In genomic region chr22:24965822-24966626, GRCh38 we compare ENCODE assay signal across 11 cellular contexts. TPM values are rescaled to one million over a fixed set of nuclear protein-coding genes. Genes with fewer than 3 reads are reported as not detected.
A peak's percentile ranks its signal among the peaks of the same experiment; 100 is the strongest.
DNase-seq lines count a peak whose midpoint lies in the region; ATAC-seq and TF ChIP-seq lines count a peak whose summit lies in the region.
"Had no signal": no experiment of that assay in that cellular context is flagged by ENCODE, and none has a peak within 500 bp of the region (broad histone marks: within the 10 kb centered on the region; RNA-seq: fewer than 3 reads in every experiment).

No MANE protein-coding gene starts in this region.

- TF ChIP-seq CTCF in HCT116 (IDR thresholded peaks at IDR 0.05 in 2 of 3, conservative IDR thresholded peaks at IDR 0.05 in 1 of 3; ENCODE audit: borderline replicate concordance in 1 of 3, insufficient read depth in 1 of 3, low read depth in 2 of 3, low read length in 2 of 3), result no peak
- no peak for TF ChIP-seq CTCF in WTC11 (IDR thresholded peaks at IDR 0.05)

- H3K9me2 ChIP-seq in HCT116 (ENCODE audit: insufficient read depth), result no peaks in the 10 kb centered on the region

- ATAC-seq in HCT116 (peak; percentile 56), WTC11 (no peak), sciatic nerve (peak; percentile 87), GM19455 (IDR thresholded peaks at IDR 0.05; ENCODE audit: unreplicated experiment) (no peak)
- no peak for ATAC-seq in stimulated activated memory B cell treated with anti-CD40 and anti-IgM and Interleukin-4, amounts not matched to agents 10 μg/mL and 1 μg/mL and 100 μg/mL, for 72 hours

- peak overlapping the region; percentile 37 for H3K9ac ChIP-seq in HCT116 (ENCODE audit: low read length)
- peak overlapping the region; percentile 49 for H3K9ac ChIP-seq in iPS-15b (ENCODE audit: low read depth, low read length)

- H3K9me3 Mint-ChIP-seq in WTC11, result no peaks in the 10 kb centered on the region
- no peaks in the 10 kb centered on the region for H3K9me3 Mint-ChIP-seq in stimulated activated memory B cell treated with anti-CD40 and anti-IgM and Interleukin-4, amounts not matched to agents 10 μg/mL and 1 μg/mL and 100 μg/mL, for 72 hours
- H3K9me3 Mint-ChIP-seq: brain had no signal

- H2AFZ ChIP-seq in HCT116 (ENCODE audit: low read depth, low read length, poor library complexity, severe bottlenecking), result no peak overlapping the region

- POLR2A ChIA-PET in HCT116 (lab: Charles Lee) (no interaction called here), WTC11 (lab: Charles Lee) (no interaction called here)

- H3K27ac Mint-ChIP-seq in WTC11, result peak overlapping the region; percentile 82
- H3K27ac Mint-ChIP-seq in stimulated activated memory B cell treated with anti-CD40 and anti-IgM and Interleukin-4, amounts not matched to agents 10 μg/mL and 1 μg/mL and 100 μg/mL, for 72 hours, result no peak overlapping the region
- H3K27ac Mint-ChIP-seq: CD14-positive monocyte had no signal

- H3K4me3 ChIP-seq in HCT116 (replicated peaks in 1 of 2; ENCODE audit: low read depth in 1 of 2, low read length in 2 of 2) (peak overlapping the region in 1 of 2 experiments; percentile 22; a peak in 2 of 4 replicates), iPS-15b (ENCODE audit: low read depth, low read length) (no peak overlapping the region)

- H4K20me1 ChIP-seq in HCT116 (ENCODE audit: insufficient read depth), result no peaks in the 10 kb centered on the region

- CTCF ChIA-PET in HCT116 (lab: Charles Lee), result interaction anchor here (0.8 to 1.5 kb wide), 3 partner anchors 15 to 83 kb away, joined by 3 to 4 read pairs (median 3); no protein-coding TSS in a partner anchor
- CTCF ChIA-PET in WTC11 (lab: Charles Lee), result interaction anchor here (0.8 to 1.7 kb wide), 3 partner anchors 14 to 62 kb away, joined by 3 to 7 read pairs (median 3); no protein-coding TSS in a partner anchor

- H3K4me1 Mint-ChIP-seq in WTC11, result peaks cover 47% of the 10 kb centered on the region
- H3K4me1 Mint-ChIP-seq in stimulated activated memory B cell treated with anti-CD40 and anti-IgM and Interleukin-4, amounts not matched to agents 10 μg/mL and 1 μg/mL and 100 μg/mL, for 72 hours, result no peaks in the 10 kb centered on the region
- H3K4me1 Mint-ChIP-seq: CD14-positive monocyte had no signal

- no peak overlapping the region for H3K4me3 Mint-ChIP-seq in WTC11
- H3K4me3 Mint-ChIP-seq in stimulated activated memory B cell treated with anti-CD40 and anti-IgM and Interleukin-4, amounts not matched to agents 10 μg/mL and 1 μg/mL and 100 μg/mL, for 72 hours, result no peak overlapping the region
- H3K4me3 Mint-ChIP-seq: brain, CD14-positive monocyte had no signal

- TF ChIP-seq POLR2A in HCT116 (IDR thresholded peaks at IDR 0.05; ENCODE audit: borderline replicate concordance, extremely low read depth, insufficient read depth, insufficient read length), result no peak

- H3K27me3 ChIP-seq in HCT116 (ENCODE audit: insufficient read depth, low read length) (no peaks in the 10 kb centered on the region), iPS-15b (ENCODE audit: control insufficient read depth, insufficient read depth, low read length) (no peaks in the 10 kb centered on the region)

- H3K36me3 ChIP-seq in HCT116 (ENCODE audit: control insufficient read depth in 1 of 2, insufficient read depth in 2 of 2, low read length in 2 of 2) (peaks cover 0 to 5% of the 10 kb centered on the region in 2 experiments; a peak in 1 of 4 replicates), iPS-15b (ENCODE audit: control insufficient read depth, insufficient read depth, low read length) (no peaks in the 10 kb centered on the region)

- RAD21 ChIA-PET in HCT116 (lab: Charles Lee; ENCODE audit: low non-redundant PET in 1 of 2, low total read pairs in 2 of 2, uncharacterized antibody in 2 of 2, unreplicated experiment in 2 of 2), result no interaction called here

- H3K9me3 ChIP-seq in HCT116 (ENCODE audit: control insufficient read depth in 1 of 2, insufficient read depth in 1 of 2, low read depth in 1 of 2, low read length in 2 of 2) (no peaks in the 10 kb centered on the region), iPS-15b (ENCODE audit: control insufficient read depth, insufficient read depth, low read length) (no peaks in the 10 kb centered on the region)

- DNase-seq in HCT116 (ENCODE audit: low read depth, low spot score) (no peak), WTC11 (ENCODE audit: low spot score) (no peak), sciatic nerve (ENCODE audit: low spot score) (no peak), DMS79 treated with DMSO at 0.1 percent for 48 hours (lab: John Stamatoyannopoulos, UW) (no peak)
- DNase-seq in activated CD4-positive, alpha-beta T cell treated with anti-CD3 and anti-CD28 coated beads for 4 hours, result no peak

- no TSS peak for BruUV-seq in HCT116 (replicated peaks; lab: Mats Ljungman, UMichigan)

- H3K27ac ChIP-seq in HCT116 (ENCODE audit: low read depth, low read length), result peak overlapping the region; percentile 77

- TF ChIP-seq RAD21 in HCT116 (IDR thresholded peaks at IDR 0.05; ENCODE audit: low read depth), result no peak

- peak overlapping the region; percentile 83 for H3K4me2 ChIP-seq in HCT116 (ENCODE audit: low read length)

- H3K79me2 ChIP-seq in HCT116 (ENCODE audit: insufficient read depth, low read length), result peaks cover 86% of the 10 kb centered on the region

- intact Hi-C loops in HCT116 (cut with micrococcal nuclease) (no loop called here), sciatic nerve (cut with DNase I) (no loop called here)

- peaks cover 64 to 84% of the 10 kb centered on the region in 2 experiments for H3K4me1 ChIP-seq in HCT116 (ENCODE audit: control insufficient read depth in 1 of 2, insufficient read depth in 2 of 2, low read length in 2 of 2)
- peaks cover 2% of the 10 kb centered on the region for H3K4me1 ChIP-seq in iPS-15b (ENCODE audit: control insufficient read depth, insufficient read depth, low read length)

- H3K27me3 Mint-ChIP-seq in WTC11 (ENCODE audit: low read depth), result no peaks in the 10 kb centered on the region
- peaks cover 10% of the 10 kb centered on the region for H3K27me3 Mint-ChIP-seq in stimulated activated memory B cell treated with anti-CD40 and anti-IgM and Interleukin-4, amounts not matched to agents 10 μg/mL and 1 μg/mL and 100 μg/mL, for 72 hours
- H3K27me3 Mint-ChIP-seq: brain had no signal

- peaks cover 6% of the 10 kb centered on the region; the same call in 1 of the 2 replicates for H3K36me3 Mint-ChIP-seq in WTC11
- no peaks in the 10 kb centered on the region for H3K36me3 Mint-ChIP-seq in stimulated activated memory B cell treated with anti-CD40 and anti-IgM and Interleukin-4, amounts not matched to agents 10 μg/mL and 1 μg/mL and 100 μg/mL, for 72 hours
- H3K36me3 Mint-ChIP-seq: CD14-positive monocyte had no signal

TF ChIP-seq in HCT116, 20 proteins besides CTCF, POLR2A, EP300 and RAD21:
- TF ChIP-seq SP1 (IDR thresholded peaks at IDR 0.05; ENCODE audit: low read depth), result peak; percentile 27; the same call in 1 of the 2 replicates
- no peak for TF ChIP-seq ZFX (IDR thresholded peaks at IDR 0.05)

TF ChIP-seq in WTC11, 78 proteins besides CTCF, POLR2A, EP300 and RAD21 (continues in another document):
- TF ChIP-seq TEAD4 (CRISPR knock-in tag; IDR thresholded peaks at IDR 0.05), result no peak
- no peak for TF ChIP-seq ZNF423 (CRISPR knock-in tag; IDR thresholded peaks at IDR 0.05)
- TF ChIP-seq NFE2L1 (CRISPR knock-in tag; IDR thresholded peaks at IDR 0.05), result no peak
- TF ChIP-seq AR (CRISPR knock-in tag; IDR thresholded peaks at IDR 0.05), result no peak
- TF ChIP-seq, protein P1, sequence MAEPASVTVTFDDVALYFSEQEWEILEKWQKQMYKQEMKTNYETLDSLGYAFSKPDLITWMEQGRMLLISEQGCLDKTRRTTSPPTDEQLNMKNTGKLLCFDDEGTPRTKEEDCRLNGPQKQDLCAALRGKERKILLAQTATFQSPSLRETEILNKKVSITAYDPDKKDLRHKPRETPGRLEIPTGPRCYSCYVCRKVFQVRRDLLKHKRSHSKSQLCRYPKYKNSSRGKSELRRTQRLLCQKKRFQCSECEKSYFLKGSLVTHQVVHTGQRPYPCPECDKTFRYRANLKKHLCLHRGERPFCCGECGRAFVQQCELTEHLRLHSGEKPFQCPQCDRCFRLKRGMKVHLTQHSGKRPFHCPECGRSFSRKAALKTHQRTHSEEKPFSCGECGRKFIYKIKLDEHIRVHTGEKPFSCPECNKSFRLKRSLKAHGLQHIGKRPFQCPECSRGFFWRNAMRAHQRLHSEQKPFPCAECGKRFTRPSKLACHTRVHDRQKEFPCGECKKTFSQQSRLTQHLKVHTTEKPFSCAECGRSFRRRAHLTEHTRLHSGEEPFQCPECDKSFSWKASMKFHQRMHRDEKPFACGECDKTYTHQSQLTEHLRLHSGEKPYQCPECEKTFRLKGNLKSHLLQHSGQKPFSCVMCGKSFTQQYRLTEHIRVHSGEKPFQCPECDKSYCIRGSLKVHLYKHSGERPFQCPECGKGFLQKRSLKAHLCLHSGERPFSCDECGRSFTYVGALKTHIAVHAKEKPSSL (CRISPR knock-in tag; conservative IDR thresholded peaks at IDR 0.05), result no peak
- TF ChIP-seq RORB (CRISPR knock-in tag; IDR thresholded peaks at IDR 0.05), result no peak

RNA-seq across cellular contexts. Expression of gene KIAA1671, which starts 13.5 kb away (rescaled TPM):
- total RNA-seq in HCT116 (2021; ENCODE audit: unreplicated experiment) (36.8 TPM), WTC11 (2021) (22.0 to 26.0 TPM (median 24.0 TPM) in 3 replicates), sciatic nerve (65.1 TPM)
- polyA plus RNA-seq in HCT116 (2012), result 13.2 and 13.5 TPM in 2 replicates
- polyA plus RNA-seq: CD14-positive monocyte had no signal

RNA-seq across cellular contexts. Expression of gene LHFPL7, which starts 19.5 kb away (rescaled TPM):
- total RNA-seq in HCT116 (2021; ENCODE audit: unreplicated experiment), result not detected
- 0.17 TPM in 1 of 2 replicates, not detected in the other for polyA plus RNA-seq in HCT116 (2012)
- not detected in 3 replicates for total RNA-seq in WTC11 (2021)
- total RNA-seq in sciatic nerve, result not detected
- total RNA-seq: activated CD8-positive, alpha-beta memory T cell treated with anti-CD3 and anti-CD28 coated beads for 36 hours had no signal
- polyA plus RNA-seq: CD14-positive monocyte had no signal

Comparison
In these comparisons a context has a peak if more than half of its experiments do, and no peak if none do; other contexts are left out.
1. ATAC-seq: peak in HCT116 (single experiment) and sciatic nerve (single experiment); none in WTC11 (single experiment), GM19455 (single experiment) and stimulated activated memory B cell treated with anti-CD40 and anti-IgM and Interleukin-4, amounts not matched to agents 10 μg/mL and 1 μg/mL and 100 μg/mL, for 72 hours (single experiment).
2. Of the 4 proteins assayed by ChIP-seq in both WTC11 and HCT116: peak only in WTC11: none; only in HCT116: SP1; in both: none; in neither: 3.